10 cellular contexts compared by ENCODE assay signal in genomic region chr3:71117572-71118247, GRCh38.
DNase-seq lines count a peak whose midpoint lies in the region; ATAC-seq and TF ChIP-seq lines count a peak whose summit lies in the region.
"Had no signal": no experiment of that assay in that cellular context is flagged by ENCODE, and none has a peak within 500 bp of the region (broad histone marks: within the 10 kb centered on the region; RNA-seq: fewer than 3 reads in every experiment).

No MANE protein-coding gene starts in this region.

- H4K20me1 ChIP-seq in mammary epithelial cell (ENCODE audit: insufficient read depth, low read length): no peaks in the 10 kb centered on the region
- peaks cover 9% of the 10 kb centered on the region; the same call in 1 of the 2 replicates for H4K20me1 ChIP-seq in OCI-LY7 (ENCODE audit: insufficient read depth, low read length)

- dilution Hi-C loops in mammary epithelial cell (cut with HindIII; ENCODE audit: low sequenced_read_pairs): no loop called here

- 92% methylated on average over 7 of the region's 7 CpGs for WGBS in mammary epithelial cell (ENCODE audit: low coverage, missing lambda C conversion rate)

- H3K4me1 ChIP-seq in mammary epithelial cell (ENCODE audit: insufficient read depth, low read length): peaks cover 7% of the 10 kb centered on the region
- peaks cover 20% of the 10 kb centered on the region for H3K4me1 ChIP-seq in OCI-LY7 (ENCODE audit: insufficient read depth, low read length, poor library complexity, severe bottlenecking)
- H3K4me1 ChIP-seq in stomach smooth muscle (ENCODE audit: control insufficient read depth, insufficient read depth, low read length): peaks cover 13% of the 10 kb centered on the region

- BruUV-seq in MCF 10A (replicated peaks; lab: Mats Ljungman, UMichigan) (no TSS peak), mammary epithelial cell (replicated peaks; lab: Mats Ljungman, UMichigan) (no TSS peak), OCI-LY7 (replicated peaks; lab: Mats Ljungman, UMichigan) (no TSS peak)

- H3K27me3 ChIP-seq in mammary epithelial cell (ENCODE audit: insufficient read depth, low read length): no peaks in the 10 kb centered on the region
- no peaks in the 10 kb centered on the region for H3K27me3 ChIP-seq in stomach smooth muscle (ENCODE audit: control insufficient read depth in 1 of 2, insufficient read depth in 2 of 2, low read length in 2 of 2)
- H3K27me3 ChIP-seq: tibial nerve had no signal

- CTCF ChIA-PET in MCF 10A (lab: Yijun Ruan, JAX): interaction anchor here (0.9 kb wide), 1 partner anchor 38 kb away, joined by 3 read pairs; no protein-coding TSS in a partner anchor
- CTCF ChIA-PET in mammary epithelial cell (lab: Charles Lee; ENCODE audit: low non-redundant PET): no interaction called here
- CTCF ChIA-PET in OCI-LY7 (lab: Charles Lee; ENCODE audit: unreplicated experiment): interaction anchor here (0.6 kb wide), 1 partner anchor 448 kb away, joined by 3 read pairs; no protein-coding TSS in a partner anchor

- H3K27me3 Mint-ChIP-seq in MCF 10A (ENCODE audit: insufficient read depth, unreplicated experiment) (no peaks in the 10 kb centered on the region), glutamatergic neuron (ENCODE audit: unreplicated experiment) (no peaks in the 10 kb centered on the region)

- no peak for ATAC-seq in HG03520 (IDR thresholded peaks at IDR 0.05; ENCODE audit: unreplicated experiment)

- H3K36me3 ChIP-seq in mammary epithelial cell (ENCODE audit: insufficient read depth, low read length) (no peaks in the 10 kb centered on the region), OCI-LY7 (ENCODE audit: insufficient read depth, low read length) (peaks cover 50% of the 10 kb centered on the region), stomach smooth muscle (ENCODE audit: control insufficient read depth in 2 of 2, insufficient read depth in 2 of 2, low read length in 2 of 2) (peaks cover 0 to 5% of the 10 kb centered on the region in 2 donors)

- H3K9ac ChIP-seq in mammary epithelial cell (ENCODE audit: insufficient read depth, low read length): no peak overlapping the region
- no peak overlapping the region for H3K9ac ChIP-seq in stomach smooth muscle (ENCODE audit: low read length in 2 of 2)

- intact Hi-C loops in MCF 10A (cut with micrococcal nuclease) (no loop called here), mammary epithelial cell (cut with micrococcal nuclease) (no loop called here), OCI-LY7 (cut with micrococcal nuclease; ENCODE audit: unreplicated experiment) (no loop called here)

- H2AFZ ChIP-seq in mammary epithelial cell (ENCODE audit: low read depth, low read length) (no peak overlapping the region), OCI-LY7 (ENCODE audit: low read length) (no peak overlapping the region)

- H3K4me1 Mint-ChIP-seq in MCF 10A (ENCODE audit: insufficient read depth, unreplicated experiment): peaks cover 9% of the 10 kb centered on the region
- H3K4me1 Mint-ChIP-seq in glutamatergic neuron (ENCODE audit: low read depth, unreplicated experiment): peaks cover 5% of the 10 kb centered on the region

- H3K4me3 ChIP-seq in mammary epithelial cell (replicated peaks in 1 of 3; ENCODE audit: insufficient read depth in 1 of 3, low read depth in 2 of 3, low read length in 3 of 3) (no peak overlapping the region), OCI-LY7 (ENCODE audit: low read depth, low read length, poor library complexity, severe bottlenecking) (no peak overlapping the region), stomach smooth muscle (ENCODE audit: low read length in 2 of 2) (no peak overlapping the region)
- H3K4me3 ChIP-seq: lung, tibial nerve had no signal

- H3K9me3 Mint-ChIP-seq in MCF 10A (ENCODE audit: unreplicated experiment) (no peaks in the 10 kb centered on the region), glutamatergic neuron (ENCODE audit: unreplicated experiment) (peaks cover 3% of the 10 kb centered on the region)

- no peaks in the 10 kb centered on the region for H3K9me2 ChIP-seq in OCI-LY7 (ENCODE audit: insufficient read depth, low read length)

- POLR2A ChIA-PET in MCF 10A (lab: Yijun Ruan, JAX): interaction anchor here (0.9 to 1.4 kb wide), 2 partner anchors 11 to 16 kb away, joined by 4 read pairs; no protein-coding TSS in a partner anchor
- POLR2A ChIA-PET in OCI-LY7 (lab: Charles Lee): interaction anchor here (0.7 to 1.4 kb wide), 5 partner anchors 9 to 23 kb away, joined by 3 to 4 read pairs (median 4); no protein-coding TSS in a partner anchor

- H3K36me3 Mint-ChIP-seq in MCF 10A (ENCODE audit: insufficient read depth, unreplicated experiment): peaks cover 6% of the 10 kb centered on the region
- no peaks in the 10 kb centered on the region for H3K36me3 Mint-ChIP-seq in glutamatergic neuron (ENCODE audit: unreplicated experiment)

- DNase-seq in MCF 10A (ENCODE audit: unreplicated experiment) (peak; percentile 36), mammary epithelial cell (no peak), OCI-LY7 (ENCODE audit: low spot score) (no peak), glomerular visceral epithelial cell (ENCODE audit: extremely low spot score) (peak; percentile 46), glutamatergic neuron (no peak), T-helper 2 cell (no peak)

- H3K27ac ChIP-seq in mammary epithelial cell (ENCODE audit: insufficient read depth, low read depth, low read length) (no peak overlapping the region), OCI-LY7 (ENCODE audit: low read depth, low read length, poor library complexity, severe bottlenecking) (no peak overlapping the region), stomach smooth muscle (ENCODE audit: low read length) (peak overlapping the region; percentile 42)
- H3K27ac ChIP-seq: tibial nerve had no signal

- TF ChIP-seq CTCF in MCF 10A (IDR thresholded peaks at IDR 0.05; ENCODE audit: unreplicated experiment): no peak
- TF ChIP-seq CTCF in mammary epithelial cell (conservative IDR thresholded peaks at IDR 0.05 in 1 of 2, IDR thresholded peaks at IDR 0.05 in 1 of 2; ENCODE audit: extremely low read depth in 1 of 2, insufficient read depth in 1 of 2, low read depth in 1 of 2, low read length in 2 of 2): no peak
- TF ChIP-seq CTCF in OCI-LY7 (conservative IDR thresholded peaks at IDR 0.05; ENCODE audit: low read length): no peak
- no peak for TF ChIP-seq CTCF in glutamatergic neuron (IDR thresholded peaks at IDR 0.05; ENCODE audit: partially characterized antibody, unreplicated experiment)

- H3K79me2 ChIP-seq in mammary epithelial cell (ENCODE audit: insufficient read depth, low read length) (no peaks in the 10 kb centered on the region), OCI-LY7 (ENCODE audit: insufficient read depth, low read depth, low read length) (peaks cover 65% of the 10 kb centered on the region; the same call in 1 of the 2 replicates)

- no peaks in the 10 kb centered on the region for H3K9me3 ChIP-seq in mammary epithelial cell (replicated peaks; ENCODE audit: insufficient read depth, low read length)
- no peaks in the 10 kb centered on the region for H3K9me3 ChIP-seq in OCI-LY7 (ENCODE audit: low read length)
- no peaks in the 10 kb centered on the region for H3K9me3 ChIP-seq in stomach smooth muscle (ENCODE audit: control insufficient read depth in 2 of 2, low read length in 2 of 2)
- H3K9me3 ChIP-seq: tibial nerve had no signal

- H3K27ac Mint-ChIP-seq in MCF 10A (ENCODE audit: low read depth, unreplicated experiment) (no peak overlapping the region), glutamatergic neuron (ENCODE audit: unreplicated experiment) (no peak overlapping the region)

- no peak overlapping the region for H3K4me2 ChIP-seq in mammary epithelial cell (ENCODE audit: insufficient read depth, low read depth, low read length)
- H3K4me2 ChIP-seq in OCI-LY7 (ENCODE audit: low read length): peak overlapping the region; percentile 10; the same call in 1 of the 2 replicates

- in situ Hi-C loops in mammary epithelial cell (cut with MboI; ENCODE audit: low sequenced_read_pairs in 2 of 2): no loop called here

- H3K4me3 Mint-ChIP-seq in MCF 10A (ENCODE audit: unreplicated experiment) (no peak overlapping the region), glutamatergic neuron (ENCODE audit: unreplicated experiment) (no peak overlapping the region)

Comparison
In these comparisons a context has a peak if more than half of its experiments do, and no peak if none do; other contexts are left out.
1. DNase-seq: peak in MCF 10A (single experiment) and glomerular visceral epithelial cell (single experiment); none in mammary epithelial cell (single experiment), OCI-LY7 (single experiment), glutamatergic neuron (single experiment) and T-helper 2 cell (0 of 5).